15 cellular contexts compared by ENCODE assay signal in genomic region chr2:58769494-58770239, GRCh38.
DNase-seq lines count a peak whose midpoint lies in the region; ATAC-seq and TF ChIP-seq lines count a peak whose summit lies in the region.
"Had no signal": no experiment of that assay in that cellular context is flagged by ENCODE, and none has a peak within 500 bp of the region (broad histone marks: within the 10 kb centered on the region; RNA-seq: fewer than 3 reads in every experiment).

No MANE protein-coding gene starts in this region.

- POLR2A ChIA-PET in HEK293T (lab: Yijun Ruan, JAX) (no interaction called here), MCF 10A (lab: Yijun Ruan, JAX) (no interaction called here), WTC11 (lab: Charles Lee) (no interaction called here)

- H3K4me1 Mint-ChIP-seq in brain (peaks cover 73% of the 10 kb centered on the region), MCF 10A (ENCODE audit: insufficient read depth, unreplicated experiment) (no peaks in the 10 kb centered on the region), WTC11 (peaks cover 27% of the 10 kb centered on the region)

- BruUV-seq in MCF 10A (replicated peaks; lab: Mats Ljungman, UMichigan), result no TSS peak

- H3K36me3 Mint-ChIP-seq in brain (no peaks in the 10 kb centered on the region), MCF 10A (ENCODE audit: insufficient read depth, unreplicated experiment) (no peaks in the 10 kb centered on the region), WTC11 (no peaks in the 10 kb centered on the region)

- H3K9me3 Mint-ChIP-seq in brain (no peaks in the 10 kb centered on the region), MCF 10A (ENCODE audit: unreplicated experiment) (no peaks in the 10 kb centered on the region), WTC11 (no peaks in the 10 kb centered on the region)
- H3K9me3 Mint-ChIP-seq: T-helper 2 cell treated with Interferon-gamma antibody and Interleukin-4, amounts not matched to agents 5 μg/mL and 100 μg/mL, for 36 hours had no signal

- DNase-seq in EH (ENCODE audit: low read depth) (peak; percentile 1), HEK293T (ENCODE audit: extremely low spot score) (no peak), NCI-H748 (lab: John Stamatoyannopoulos, UW; ENCODE audit: unreplicated experiment) (peak; percentile 80), AG08395 (ENCODE audit: low spot score) (no peak), MCF 10A (ENCODE audit: unreplicated experiment) (no peak), WTC11 (ENCODE audit: low spot score) (no peak)
- DNase-seq: GDM1; GM23248; NCI-H1436; NCI-H526 treated with DMSO at 0.1 percent for 48 hours; NK-92 treated with Interleukin-12 subunit alpha and Interleukin-12 subunit beta, amount 100 ng/mL, for 24 hours; Peyer's patch had no signal

- H3K4me3 Mint-ChIP-seq in brain, result peak overlapping the region in 3 of 5 experiments; percentile 43 to 63 (median 63)
- no peak overlapping the region for H3K4me3 Mint-ChIP-seq in MCF 10A (ENCODE audit: unreplicated experiment)
- H3K4me3 Mint-ChIP-seq in WTC11, result no peak overlapping the region
- H3K4me3 Mint-ChIP-seq: T-helper 2 cell treated with Interferon-gamma antibody and Interleukin-4, amounts not matched to agents 5 μg/mL and 100 μg/mL, for 36 hours had no signal

- no peaks in the 10 kb centered on the region for H3K27me3 Mint-ChIP-seq in brain
- H3K27me3 Mint-ChIP-seq in MCF 10A (ENCODE audit: insufficient read depth, unreplicated experiment), result no peaks in the 10 kb centered on the region
- no peaks in the 10 kb centered on the region for H3K27me3 Mint-ChIP-seq in WTC11 (ENCODE audit: low read depth)

- TF ChIP-seq CTCF in brain (conservative IDR thresholded peaks at IDR 0.05) (no peak), MCF 10A (IDR thresholded peaks at IDR 0.05; ENCODE audit: unreplicated experiment) (no peak), WTC11 (IDR thresholded peaks at IDR 0.05) (no peak)

- CTCF ChIA-PET in HEK293T (lab: Yijun Ruan, JAX) (no interaction called here), MCF 10A (lab: Yijun Ruan, JAX) (no interaction called here), WTC11 (lab: Charles Lee) (no interaction called here)

- ATAC-seq in HG02678 (IDR thresholded peaks at IDR 0.05; ENCODE audit: unreplicated experiment) (no peak), WTC11 (no peak)

- H3K27ac Mint-ChIP-seq in brain (peak overlapping the region in 4 of 5 experiments; percentile 40 to 96 (median 70)), MCF 10A (ENCODE audit: low read depth, unreplicated experiment) (no peak overlapping the region), WTC11 (no peak overlapping the region)
- H3K27ac Mint-ChIP-seq: T-helper 2 cell treated with Interferon-gamma antibody and Interleukin-4, amounts not matched to agents 5 μg/mL and 100 μg/mL, for 36 hours had no signal

- intact Hi-C loops in MCF 10A (cut with micrococcal nuclease), result loop anchor here (10.0 kb wide), 1 partner anchor 675 kb away; no protein-coding TSS in a partner anchor

TF ChIP-seq in HEK293T, 16 proteins besides CTCF, POLR2A, EP300 and RAD21:
- TF ChIP-seq L3MBTL2 (conservative IDR thresholded peaks at IDR 0.05) (no peak), BHLHE40 (IDR thresholded peaks at IDR 0.05; ENCODE audit: borderline replicate concordance) (no peak), NFRKB (IDR thresholded peaks at IDR 0.05) (no peak), ARNT (IDR thresholded peaks at IDR 0.05) (peak; percentile 63), PKNOX1 (IDR thresholded peaks at IDR 0.05) (peak; percentile 60), TARDBP (IDR thresholded peaks at IDR 0.05) (peak; percentile 37; the same call in 1 of the 2 replicates), CTBP1 (IDR thresholded peaks at IDR 0.05; ENCODE audit: borderline replicate concordance) (peak; percentile 87), ZNF384 (IDR thresholded peaks at IDR 0.05) (peak; percentile 78)

TF ChIP-seq in WTC11, 78 proteins besides CTCF, POLR2A, EP300 and RAD21 (continues in another document):
- TF ChIP-seq ATF6 (CRISPR knock-in tag; IDR thresholded peaks at IDR 0.05) (no peak), PRRX2 (CRISPR knock-in tag; IDR thresholded peaks at IDR 0.05) (no peak), JAZF1 (CRISPR knock-in tag; IDR thresholded peaks at IDR 0.05) (no peak), ZBTB21 (CRISPR knock-in tag; IDR thresholded peaks at IDR 0.05; ENCODE audit: borderline replicate concordance) (no peak), CDX4 (CRISPR knock-in tag; IDR thresholded peaks at IDR 0.05; ENCODE audit: borderline replicate concordance) (no peak), TP53 (CRISPR knock-in tag; IDR thresholded peaks at IDR 0.05) (no peak), NFE2L1 (CRISPR knock-in tag; IDR thresholded peaks at IDR 0.05) (no peak), RELA (CRISPR knock-in tag; IDR thresholded peaks at IDR 0.05; ENCODE audit: borderline replicate concordance) (no peak), ZNF263 (CRISPR knock-in tag; IDR thresholded peaks at IDR 0.05; ENCODE audit: low read depth) (no peak), E2F1 (CRISPR knock-in tag; IDR thresholded peaks at IDR 0.05) (no peak), KAT7 (CRISPR knock-in tag; IDR thresholded peaks at IDR 0.05; ENCODE audit: borderline replicate concordance) (no peak), NR3C1 (CRISPR knock-in tag; conservative IDR thresholded peaks at IDR 0.05; ENCODE audit: low read depth) (no peak)
- TF ChIP-seq, protein P1, sequence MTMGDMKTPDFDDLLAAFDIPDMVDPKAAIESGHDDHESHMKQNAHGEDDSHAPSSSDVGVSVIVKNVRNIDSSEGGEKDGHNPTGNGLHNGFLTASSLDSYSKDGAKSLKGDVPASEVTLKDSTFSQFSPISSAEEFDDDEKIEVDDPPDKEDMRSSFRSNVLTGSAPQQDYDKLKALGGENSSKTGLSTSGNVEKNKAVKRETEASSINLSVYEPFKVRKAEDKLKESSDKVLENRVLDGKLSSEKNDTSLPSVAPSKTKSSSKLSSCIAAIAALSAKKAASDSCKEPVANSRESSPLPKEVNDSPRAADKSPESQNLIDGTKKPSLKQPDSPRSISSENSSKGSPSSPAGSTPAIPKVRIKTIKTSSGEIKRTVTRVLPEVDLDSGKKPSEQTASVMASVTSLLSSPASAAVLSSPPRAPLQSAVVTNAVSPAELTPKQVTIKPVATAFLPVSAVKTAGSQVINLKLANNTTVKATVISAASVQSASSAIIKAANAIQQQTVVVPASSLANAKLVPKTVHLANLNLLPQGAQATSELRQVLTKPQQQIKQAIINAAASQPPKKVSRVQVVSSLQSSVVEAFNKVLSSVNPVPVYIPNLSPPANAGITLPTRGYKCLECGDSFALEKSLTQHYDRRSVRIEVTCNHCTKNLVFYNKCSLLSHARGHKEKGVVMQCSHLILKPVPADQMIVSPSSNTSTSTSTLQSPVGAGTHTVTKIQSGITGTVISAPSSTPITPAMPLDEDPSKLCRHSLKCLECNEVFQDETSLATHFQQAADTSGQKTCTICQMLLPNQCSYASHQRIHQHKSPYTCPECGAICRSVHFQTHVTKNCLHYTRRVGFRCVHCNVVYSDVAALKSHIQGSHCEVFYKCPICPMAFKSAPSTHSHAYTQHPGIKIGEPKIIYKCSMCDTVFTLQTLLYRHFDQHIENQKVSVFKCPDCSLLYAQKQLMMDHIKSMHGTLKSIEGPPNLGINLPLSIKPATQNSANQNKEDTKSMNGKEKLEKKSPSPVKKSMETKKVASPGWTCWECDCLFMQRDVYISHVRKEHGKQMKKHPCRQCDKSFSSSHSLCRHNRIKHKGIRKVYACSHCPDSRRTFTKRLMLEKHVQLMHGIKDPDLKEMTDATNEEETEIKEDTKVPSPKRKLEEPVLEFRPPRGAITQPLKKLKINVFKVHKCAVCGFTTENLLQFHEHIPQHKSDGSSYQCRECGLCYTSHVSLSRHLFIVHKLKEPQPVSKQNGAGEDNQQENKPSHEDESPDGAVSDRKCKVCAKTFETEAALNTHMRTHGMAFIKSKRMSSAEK (CRISPR knock-in tag; IDR thresholded peaks at IDR 0.05; ENCODE audit: borderline replicate concordance), result no peak

Comparison
In these comparisons a context has a peak if more than half of its experiments do, and no peak if none do; other contexts are left out.
1. DNase-seq: peak in EH (single experiment) and NCI-H748 (single experiment); none in HEK293T (single experiment), AG08395 (single experiment), MCF 10A (single experiment) and WTC11 (single experiment).
2. H3K27ac Mint-ChIP-seq: peak in brain (4 of 5); none in MCF 10A (single experiment) and WTC11 (single experiment).
3. H3K4me3 Mint-ChIP-seq: peak in brain (3 of 5); none in MCF 10A (single experiment) and WTC11 (single experiment).